8 cellular contexts compared by ENCODE assay signal in genomic region chr1:231241751-231242150, GRCh38. TPM values are rescaled to one million over a fixed set of nuclear protein-coding genes. Genes with fewer than 3 reads are reported as not detected.
DNase-seq lines count a peak whose midpoint lies in the region; ATAC-seq and TF ChIP-seq lines count a peak whose summit lies in the region.

No MANE protein-coding gene starts in this region.

- no peak for TF ChIP-seq CTCF in gastrocnemius medialis (IDR thresholded peaks at IDR 0.05 in 4 of 5, conservative IDR thresholded peaks at IDR 0.05 in 1 of 5)

- no peaks in the 10 kb centered on the region for H3K9me3 Mint-ChIP-seq in activated naive CD8-positive, alpha-beta T cell treated with anti-CD3 and anti-CD28 coated beads, Interleukin-2, amount 50 U/mL, for 24 hours

- ATAC-seq in GM21723 (IDR thresholded peaks at IDR 0.05; ENCODE audit: unreplicated experiment) (peak; percentile 31), right cardiac atrium (peak; percentile 41 to 51), gastrocnemius medialis (peak; percentile 32 to 40), HG02970 (IDR thresholded peaks at IDR 0.05; ENCODE audit: low FRiP score, unreplicated experiment) (no peak)
- ATAC-seq in activated naive CD8-positive, alpha-beta T cell treated with anti-CD3 and anti-CD28 coated beads, Interleukin-2, amount 50 U/mL, for 24 hours: no peak

- in situ Hi-C loops in gastrocnemius medialis (cut with MboI; ENCODE audit: low sequenced_read_pairs in 4 of 4): loop anchor here in 1 of 4 donors (10.0 kb wide), 1 partner anchor 93 kb away; the partner anchor contains the start of genes EXOC8 and SPRTN

- peaks cover 0 to 20% of the 10 kb centered on the region in 2 donors for H3K36me3 ChIP-seq in gastrocnemius medialis

- H3K4me1 Mint-ChIP-seq in activated naive CD8-positive, alpha-beta T cell treated with anti-CD3 and anti-CD28 coated beads, Interleukin-2, amount 50 U/mL, for 24 hours: peaks cover 49% of the 10 kb centered on the region

- H3K27ac ChIP-seq in right cardiac atrium (ENCODE audit: low read length) (peak overlapping the region; percentile 80), gastrocnemius medialis (peak overlapping the region; percentile 86 to 91 (median 90))

- H3K9me3 ChIP-seq in right cardiac atrium (ENCODE audit: control insufficient read depth, low read length): no peaks in the 10 kb centered on the region
- H3K9me3 ChIP-seq in gastrocnemius medialis: no peaks in the 10 kb centered on the region

- H3K27me3 Mint-ChIP-seq in activated naive CD8-positive, alpha-beta T cell treated with anti-CD3 and anti-CD28 coated beads, Interleukin-2, amount 50 U/mL, for 24 hours: no peaks in the 10 kb centered on the region

- peaks cover 41% of the 10 kb centered on the region for H3K36me3 Mint-ChIP-seq in activated naive CD8-positive, alpha-beta T cell treated with anti-CD3 and anti-CD28 coated beads, Interleukin-2, amount 50 U/mL, for 24 hours (ENCODE audit: low read depth)

- H3K4me3 Mint-ChIP-seq in activated naive CD8-positive, alpha-beta T cell treated with anti-CD3 and anti-CD28 coated beads, Interleukin-2, amount 50 U/mL, for 24 hours: peak overlapping the region; percentile 98

- H3K4me3 ChIP-seq in right cardiac atrium (ENCODE audit: low read length): peak overlapping the region; percentile 99
- H3K4me3 ChIP-seq in gastrocnemius medialis: peak overlapping the region; percentile 76 to 93 (median 84)

- H3K4me1 ChIP-seq in right cardiac atrium (ENCODE audit: control insufficient read depth, insufficient read depth, low read length) (no peaks in the 10 kb centered on the region), gastrocnemius medialis (peaks cover 43 to 46% of the 10 kb centered on the region in 2 donors)

- H3K27ac Mint-ChIP-seq in activated naive CD8-positive, alpha-beta T cell treated with anti-CD3 and anti-CD28 coated beads, Interleukin-2, amount 50 U/mL, for 24 hours: peak overlapping the region; percentile 96

- H3K27me3 ChIP-seq in right cardiac atrium (ENCODE audit: control insufficient read depth, insufficient read depth) (no peaks in the 10 kb centered on the region), gastrocnemius medialis (no peaks in the 10 kb centered on the region)

- under 1% methylated on average over 10 of the region's 10 CpGs for WGBS in right cardiac atrium

- TF ChIP-seq POLR2A in gastrocnemius medialis (IDR thresholded peaks at IDR 0.05): no peak

- DNase-seq in EL (peak; percentile 29), NCI-H146 treated with DMSO at 0.1 percent for 48 hours (lab: John Stamatoyannopoulos, UW; ENCODE audit: unreplicated experiment) (peak; percentile 10), right cardiac atrium (peak in 1 of 3 donors; percentile 57), gastrocnemius medialis (no peak)
- DNase-seq in activated naive CD8-positive, alpha-beta T cell treated with anti-CD3 and anti-CD28 coated beads, Interleukin-2, amount 50 U/mL, for 24 hours: peak; percentile 22
- no peak for DNase-seq in effector CD4-positive, alpha-beta T cell

- intact Hi-C loops in right cardiac atrium (cut with DNase I) (loop anchor here in 1 of 4 donors (10.0 kb wide), 1 partner anchor 93 kb away; the partner anchor contains the start of genes EXOC8 and SPRTN), gastrocnemius medialis (cut with DNase I; ENCODE audit: low total_unique reads) (loop anchor here (1.0 to 10.0 kb wide), 6 partner anchors 35 to 1313 kb away; partner anchors contain the start of genes COG2, EGLN1 and EXOC8)

RNA-seq across cellular contexts. Expression of gene GNPAT, which starts 0.7 kb away (rescaled TPM):
- total RNA-seq in right cardiac atrium: 10 to 100 TPM; 48.6 to 55.6 (median 50.3) TPM
- polyA plus RNA-seq in right cardiac atrium: 46.7 TPM
- total RNA-seq in gastrocnemius medialis: 100 to 1,000 TPM in 2 of 4 donors, 10 to 100 TPM in 2; 95.1 to 128 (median 104) TPM

Comparison
In these comparisons a context has a peak if more than half of its experiments do, and no peak if none do; other contexts are left out.
1. DNase-seq: peak in EL (single experiment), NCI-H146 treated with DMSO at 0.1 percent for 48 hours (single experiment) and activated naive CD8-positive, alpha-beta T cell treated with anti-CD3 and anti-CD28 coated beads, Interleukin-2, amount 50 U/mL, for 24 hours (single experiment); none in gastrocnemius medialis (0 of 2) and effector CD4-positive, alpha-beta T cell (single experiment).
2. ATAC-seq: peak in GM21723 (single experiment), right cardiac atrium (2 of 2) and gastrocnemius medialis (2 of 2); none in activated naive CD8-positive, alpha-beta T cell treated with anti-CD3 and anti-CD28 coated beads, Interleukin-2, amount 50 U/mL, for 24 hours (single experiment) and HG02970 (single experiment).